ENCODE assay signal across 20 cellular contexts in genomic region chr21:43001316-43001715, GRCh38. TPM values are rescaled to one million over a fixed set of nuclear protein-coding genes. Genes with fewer than 3 reads are reported as not detected.
DNase-seq lines count a peak whose midpoint lies in the region; ATAC-seq and TF ChIP-seq lines count a peak whose summit lies in the region.
"Had no signal": no experiment of that assay in that cellular context is flagged by ENCODE, and none has a peak within 500 bp of the region (broad histone marks: within the 10 kb centered on the region; RNA-seq: fewer than 3 reads in every experiment).

No MANE protein-coding gene starts in this region.

- peaks cover 22% of the 10 kb centered on the region for H3K4me1 Mint-ChIP-seq in WTC11

- WGBS in IMR-90 (ENCODE audit: extremely low coverage in 2 of 2, insufficient read length in 1 of 2), 2 experiments, result 38% methylated on average over 3 of the region's 4 CpGs; no CpG with 5 or more reads in 1 of the 2 experiments

- H2BK15ac ChIP-seq in IMR-90 (ENCODE audit: low read depth, low read length), result peak overlapping the region; percentile 48; the same call in 1 of the 3 replicates

- H3K36me3 Mint-ChIP-seq in WTC11, result peaks cover 66% of the 10 kb centered on the region

- H4K20me1 ChIP-seq in IMR-90 (ENCODE audit: insufficient read depth, low read length), result peaks cover 3% of the 10 kb centered on the region; the same call in 1 of the 2 replicates
- no peaks in the 10 kb centered on the region for H4K20me1 ChIP-seq in MM.1S (ENCODE audit: insufficient read depth, low read length)

- in situ Hi-C loops in IMR-90 (cut with MboI; ENCODE audit: low sequenced_read_pairs), result no loop called here

- peaks cover 9% of the 10 kb centered on the region for H3K9me1 ChIP-seq in IMR-90 (ENCODE audit: insufficient read depth, low read length)

- H3F3A ChIP-seq in MM.1S (ENCODE audit: insufficient read depth, low read length), result no peaks in the 10 kb centered on the region

- H3K27me3 ChIP-seq in IMR-90 (ENCODE audit: control insufficient read depth, insufficient read depth, low read length) (no peaks in the 10 kb centered on the region), MM.1S (replicated peaks; ENCODE audit: insufficient read depth, low read length) (no peaks in the 10 kb centered on the region)
- H3K27me3 ChIP-seq: cardiac muscle cell, neutrophil, right lobe of liver had no signal

- H3K18ac ChIP-seq in IMR-90 (ENCODE audit: low read depth, low read length), result no peak overlapping the region

- 0 out of 2 replicates have a peak, but pooled peaks cover 5% of the 10 kb centered on the region for H3K79me2 ChIP-seq in MM.1S (ENCODE audit: low read length)

- H3K4me2 ChIP-seq in IMR-90 (ENCODE audit: low read depth, low read length), result no peak overlapping the region
- H3K4me2 ChIP-seq in MM.1S (ENCODE audit: low read depth, low read length), result no peak overlapping the region

- H3K56ac ChIP-seq in IMR-90 (ENCODE audit: extremely low read depth, insufficient read depth, low read length), result no peak overlapping the region

- H3K27ac ChIP-seq in IMR-90 (ENCODE audit: insufficient read depth, low read length), result no peak overlapping the region
- no peak overlapping the region for H3K27ac ChIP-seq in MM.1S (ENCODE audit: low read length)
- H3K27ac ChIP-seq: C4-2B, cardiac muscle cell, neutrophil, right lobe of liver had no signal

- intact Hi-C loops in IMR-90 (cut with micrococcal nuclease), result no loop called here

- H3K4ac ChIP-seq in IMR-90 (ENCODE audit: low read depth, low read length), result peak overlapping the region; percentile 3; the same call in 1 of the 2 replicates

- H4K8ac ChIP-seq in IMR-90 (ENCODE audit: low read depth in 2 of 2, low read length in 2 of 2), result no peak overlapping the region

- H2AFZ ChIP-seq in IMR-90 (replicated peaks; ENCODE audit: low read length, poor library complexity), result peak overlapping the region; percentile 47
- no peak overlapping the region for H2AFZ ChIP-seq in MM.1S (ENCODE audit: low read length)

- POLR2A ChIA-PET in IMR-90 (lab: Charles Lee; ENCODE audit: unreplicated experiment), result no interaction called here
- POLR2A ChIA-PET in WTC11 (lab: Charles Lee), result interaction anchor here (0.5 to 0.6 kb wide), 2 partner anchors 10 to 33 kb away, joined by 3 to 5 read pairs; no protein-coding TSS in a partner anchor

- H3K79me1 ChIP-seq in IMR-90 (ENCODE audit: low read depth in 1 of 2, low read length in 2 of 2), result peaks cover 32 to 71% of the 10 kb centered on the region in 2 experiments

- H4K5ac ChIP-seq in IMR-90 (ENCODE audit: low read depth, low read length), result no peak overlapping the region

- peak overlapping the region; percentile 68; the same call in 1 of the 2 replicates for H2AK5ac ChIP-seq in IMR-90 (ENCODE audit: low read depth, low read length)

- dilution Hi-C loops in IMR-90 (cut with HindIII; ENCODE audit: low sequenced_read_pairs, unreplicated experiment), result no loop called here

- H3K4me1 ChIP-seq in IMR-90 (ENCODE audit: control insufficient read depth, insufficient read depth, low read length) (peaks cover 5% of the 10 kb centered on the region), MM.1S (ENCODE audit: low read length) (no peaks in the 10 kb centered on the region)
- H3K4me1 ChIP-seq: right lobe of liver had no signal

- TF ChIP-seq CTCF in IMR-90 (conservative IDR thresholded peaks at IDR 0.05; ENCODE audit: low read depth, low read length) (no peak), WTC11 (IDR thresholded peaks at IDR 0.05) (no peak), MM.1S (IDR thresholded peaks at IDR 0.05; ENCODE audit: low read length) (no peak)

- CTCF ChIA-PET in IMR-90 (lab: Yijun Ruan, JAX) (no interaction called here), WTC11 (lab: Charles Lee) (no interaction called here)

- peaks cover 5% of the 10 kb centered on the region; the same call in 1 of the 2 replicates for H3K36me3 ChIP-seq in IMR-90 (ENCODE audit: control insufficient read depth, insufficient read depth, low read length)
- H3K36me3 ChIP-seq in MM.1S (replicated peaks; ENCODE audit: insufficient read depth, low read length), result no peaks in the 10 kb centered on the region
- H3K36me3 ChIP-seq: cardiac muscle cell, right lobe of liver had no signal

- H3K4me3 Mint-ChIP-seq in WTC11, result no peak overlapping the region
- H3K4me3 Mint-ChIP-seq: activated naive CD4-positive, alpha-beta T cell treated with anti-CD3 and anti-CD28 coated beads for 36 hours; activated T-cell treated with anti-CD3 and anti-CD28 coated beads, Interleukin-2, amount 50 U/mL, for 24 hours had no signal

- H3K27me3 Mint-ChIP-seq in WTC11 (ENCODE audit: low read depth), result no peaks in the 10 kb centered on the region; the same call in 1 of the 2 replicates
- H3K27me3 Mint-ChIP-seq: activated T-cell treated with anti-CD3 and anti-CD28 coated beads, Interleukin-2, amount 50 U/mL, for 24 hours had no signal

- no peak for TF ChIP-seq POLR2A in IMR-90 (IDR thresholded peaks at IDR 0.05; ENCODE audit: low read depth, low read length)

- H3K23ac ChIP-seq in IMR-90 (ENCODE audit: low read depth, low read length), result no peak overlapping the region

- no peak overlapping the region for H2BK20ac ChIP-seq in IMR-90 (ENCODE audit: low read depth, low read length)

- H3K4me3 ChIP-seq in IMR-90 (ENCODE audit: insufficient read depth, low read depth, low read length), result no peak overlapping the region
- H3K4me3 ChIP-seq in MM.1S (ENCODE audit: low read length), result no peak overlapping the region
- H3K4me3 ChIP-seq: cardiac muscle cell, right lobe of liver had no signal

- ATAC-seq in IMR-90 (ENCODE audit: low read depth), result no peak
- ATAC-seq in WTC11, result no peak
- ATAC-seq in HG03097 (IDR thresholded peaks at IDR 0.05; ENCODE audit: low FRiP score, unreplicated experiment), result no peak

- H2BK120ac ChIP-seq in IMR-90 (ENCODE audit: low read depth, low read length), result no peak overlapping the region

- peak overlapping the region; percentile 54 for H4K91ac ChIP-seq in IMR-90 (ENCODE audit: insufficient read depth, low read depth, low read length)

- H2AK9ac ChIP-seq in IMR-90 (replicated peaks; ENCODE audit: low read depth, low read length, poor library complexity), result no peak overlapping the region

- H3K9me2 ChIP-seq in MM.1S (replicated peaks; ENCODE audit: insufficient read depth, low read length), result no peaks in the 10 kb centered on the region

- H3K9me3 Mint-ChIP-seq in WTC11, result peaks cover 42% of the 10 kb centered on the region

- H3K14ac ChIP-seq in IMR-90 (replicated peaks; ENCODE audit: low read depth, low read length), result 0 out of 2 replicates have a peak overlapping the region, but pooled peaks have one; percentile 14

- H3K9me3 ChIP-seq in IMR-90 (ENCODE audit: control insufficient read depth, insufficient read depth, low read length) (peaks cover 2% of the 10 kb centered on the region; the same call in 1 of the 2 replicates), MM.1S (replicated peaks; ENCODE audit: insufficient read depth, low read length) (no peaks in the 10 kb centered on the region)
- H3K9me3 ChIP-seq: neutrophil had no signal

- no peak for DNase-seq in IMR-90
- no peak for DNase-seq in WTC11 (ENCODE audit: low spot score)
- DNase-seq in midbrain (lab: John Stamatoyannopoulos, UW), result peak; percentile 28
- peak; percentile 28 for DNase-seq in superior temporal gyrus (ENCODE audit: extremely low spot score)
- no peak for DNase-seq in activated effector memory CD4-positive, alpha-beta T cell treated with Interleukin-2 at 50 U/mL for 16 hours
- DNase-seq in mucosa of gallbladder (ENCODE audit: low spot score), result no peak
- no peak for DNase-seq in MM.1S
- DNase-seq: activated naive CD4-positive, alpha-beta T cell treated with anti-CD3 and anti-CD28 coated beads for 36 hours; activated T-cell treated with anti-CD3 and anti-CD28 coated beads, Interleukin-2, amount 50 U/mL, for 24 hours; amniotic stem cell; Calu3; dermis blood vessel endothelial cell; NCI-H1436 treated with DMSO at 0.1 percent for 48 hours; NCI-H526 treated with DMSO at 0.1 percent for 48 hours; right lobe of liver; stimulated activated CD4-positive, alpha-beta T cell treated with anti-CD3 and anti-CD28 coated beads, Interleukin-15, amount 100 ng/mL, for 24 hours had no signal

- H3K27ac Mint-ChIP-seq in WTC11, result peak overlapping the region; percentile 45; the same call in 1 of the 2 replicates
- H3K27ac Mint-ChIP-seq: activated naive CD4-positive, alpha-beta T cell treated with anti-CD3 and anti-CD28 coated beads for 36 hours; activated T-cell treated with anti-CD3 and anti-CD28 coated beads, Interleukin-2, amount 50 U/mL, for 24 hours had no signal

- no peak overlapping the region for H3K9ac ChIP-seq in IMR-90 (ENCODE audit: low read depth, low read length)
- no peak overlapping the region for H3K9ac ChIP-seq in MM.1S (ENCODE audit: low read length)

- BruUV-seq in IMR-90 (replicated peaks; lab: Mats Ljungman, UMichigan), result no TSS peak

- no peak for TF ChIP-seq RAD21 in IMR-90 (IDR thresholded peaks at IDR 0.05; ENCODE audit: low read length)

- H2BK5ac ChIP-seq in IMR-90 (ENCODE audit: low read depth, low read length, poor library complexity, severe bottlenecking), result no peak overlapping the region

TF ChIP-seq in IMR-90, 13 proteins besides CTCF, POLR2A, EP300 and RAD21 (continues in another document):
- TF ChIP-seq FOS (IDR thresholded peaks at IDR 0.05; ENCODE audit: low read depth, low read length), result no peak
- no peak for TF ChIP-seq CEBPB (IDR thresholded peaks at IDR 0.05; ENCODE audit: low read depth, low read length)
- no peak for TF ChIP-seq USF2 (IDR thresholded peaks at IDR 0.05; ENCODE audit: low read depth, low read length)

TF ChIP-seq in WTC11, 78 proteins besides CTCF, POLR2A, EP300 and RAD21 (continues in another document):
- TF ChIP-seq GRHL2 (CRISPR knock-in tag; IDR thresholded peaks at IDR 0.05; ENCODE audit: insufficient replicate concordance, severe bottlenecking), result no peak
- no peak for TF ChIP-seq E2F1 (CRISPR knock-in tag; IDR thresholded peaks at IDR 0.05)

RNA-seq across cellular contexts. Expression of gene PKNOX1, which starts 27.0 kb away (rescaled TPM):
- total RNA-seq in IMR-90 (2012; rRNA removed), result 35.0 and 48.3 TPM in 2 replicates
- polyA plus RNA-seq in IMR-90 (2012; rRNA removed), result 51.5 and 61.0 TPM in 2 replicates
- polyA plus RNA-seq in IMR-90 (2012; cell fraction: cytosol; rRNA removed), result 12.0 and 47.8 TPM in 2 replicates
- 46.2 and 70.3 TPM in 2 replicates for polyA plus RNA-seq in IMR-90 (2012; cell fraction: nucleus; rRNA removed; ENCODE audit: low replicate concordance)
- total RNA-seq in WTC11 (2021), result 21.2 to 25.2 TPM (median 23.0 TPM) in 3 replicates
- 21.7 TPM for total RNA-seq in mucosa of gallbladder

Comparison
In these comparisons a context has a peak if more than half of its experiments do, and no peak if none do; other contexts are left out.
1. DNase-seq: peak in midbrain (single experiment) and superior temporal gyrus (single experiment); none in IMR-90 (single experiment), WTC11 (single experiment), activated effector memory CD4-positive, alpha-beta T cell treated with Interleukin-2 at 50 U/mL for 16 hours (single experiment), mucosa of gallbladder (single experiment) and MM.1S (single experiment).